Comparison of ENCODE assay signal across 28 cellular contexts in the genomic region with DNA sequence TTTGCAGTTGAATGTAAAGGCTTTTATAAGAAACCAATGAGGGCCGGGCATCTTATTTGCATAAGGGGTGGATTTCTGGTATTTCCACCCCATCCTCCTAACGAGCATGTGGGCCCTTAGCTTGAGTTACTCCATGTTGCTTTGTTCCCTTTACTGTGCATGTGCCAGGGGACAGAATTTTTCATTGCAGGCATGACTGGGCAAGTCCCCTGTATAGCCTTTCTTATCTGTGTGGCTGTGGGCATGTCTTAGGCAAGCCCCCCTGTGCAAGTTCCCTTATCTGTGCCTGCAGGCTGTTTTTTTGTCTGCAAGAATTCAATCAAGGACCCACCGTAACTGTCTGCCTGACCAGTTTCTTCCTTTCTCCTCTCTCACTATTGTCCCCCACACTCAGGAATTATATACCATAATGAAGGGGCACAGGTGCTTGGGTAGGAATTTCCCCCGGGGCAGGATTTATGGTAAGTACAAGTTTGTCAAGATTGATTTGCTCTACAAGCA.
A peak's percentile ranks its signal among the peaks of the same experiment; 100 is the strongest.
DNase-seq lines count a peak whose midpoint lies in the region; ATAC-seq and TF ChIP-seq lines count a peak whose summit lies in the region.
"Had no signal": no experiment of that assay in that cellular context is flagged by ENCODE, and none has a peak within 500 bp of the region (broad histone marks: within the 10 kb centered on the region; RNA-seq: fewer than 3 reads in every experiment).

No MANE protein-coding gene starts in this region.

- no peaks in the 10 kb centered on the region for H3K36me3 ChIP-seq in SU-DHL-6 (ENCODE audit: low read length)
- H3K36me3 ChIP-seq in gastroesophageal sphincter = no peaks in the 10 kb centered on the region
- H3K36me3 ChIP-seq: prostate gland, suprapubic skin, uterus had no signal

- TF ChIP-seq CTCF in SU-DHL-6 (IDR thresholded peaks at IDR 0.05; ENCODE audit: insufficient read depth, low read length, poor library complexity, severe bottlenecking) (no peak), gastroesophageal sphincter (IDR thresholded peaks at IDR 0.05) (no peak)
- no peak for TF ChIP-seq CTCF in activated CD8-positive, alpha-beta T cell treated with anti-CD3 and anti-CD28 coated beads for 36 hours (IDR thresholded peaks at IDR 0.05)

- peak; percentile 3 for DNase-seq in SIG-M5 treated with dmso at 0.1 percent for 504 hours (lab: John Stamatoyannopoulos, UW; ENCODE audit: unreplicated experiment)
- no peak for DNase-seq in SIG-M5 (lab: John Stamatoyannopoulos, UW)
- DNase-seq in erythroblast (lab: John Stamatoyannopoulos, UW) = peak; percentile 70 to 88
- DNase-seq in left ventricle myocardium superior = no peak
- DNase-seq in activated CD8-positive, alpha-beta T cell treated with anti-CD3 and anti-CD28 coated beads for 36 hours = no peak
- DNase-seq: activated CD4-positive, alpha-beta memory T cell treated with anti-CD3 and anti-CD28 coated beads, Interleukin-2, amount 10 ng/mL, durations not matched to agents 7 days and 5 days; activated CD4-positive, alpha-beta T cell treated with anti-CD3 and anti-CD28 coated beads for 1 hour; amygdala; CD4-positive, CD25-positive, alpha-beta regulatory T cell; EL; IMR-90; NCI-H1417; NCI-H2029 treated with DMSO at 0.1 percent for 48 hours; NCI-H345; NCI-H774; PC-3; Right ventricle myocardium superior; stimulated activated naive B cell treated with anti-CD40 and anti-IgM and Interleukin-4, amounts not matched to agents 10 μg/mL and 1 μg/mL and 100 μg/mL, for 72 hours; uterus had no signal

- H3K4me1 Mint-ChIP-seq in activated CD8-positive, alpha-beta T cell treated with anti-CD3 and anti-CD28 coated beads for 36 hours (ENCODE audit: low read depth) = no peaks in the 10 kb centered on the region
- H3K4me1 Mint-ChIP-seq: activated CD4-positive, alpha-beta memory T cell treated with anti-CD3 and anti-CD28 coated beads, Interleukin-2, amount 10 ng/mL, durations not matched to agents 7 days and 5 days; activated naive CD4-positive, alpha-beta T cell treated with anti-CD3 and anti-CD28 coated beads, Interleukin-2, amount 50 U/mL, for 24 hours; activated T-helper 17 cell treated with anti-CD3 and anti-CD28 coated beads, Interleukin-2, amount 50 U/mL, for 72 hours; CD4-positive, CD25-positive, alpha-beta regulatory T cell; stimulated activated naive B cell treated with anti-CD40 and anti-IgM and Interleukin-4, amounts not matched to agents 10 μg/mL and 1 μg/mL and 100 μg/mL, for 72 hours had no signal

- H3K4me1 ChIP-seq in gastroesophageal sphincter = no peaks in the 10 kb centered on the region
- H3K4me1 ChIP-seq: prostate gland, uterus had no signal

- WGBS in gastroesophageal sphincter (ENCODE audit: low coverage in 1 of 2), 2 donors = 67 to 80% methylated on average over 3 to 4 of the region's 4 CpGs

- intact Hi-C loops in left ventricle myocardium superior (cut with micrococcal nuclease) = no loop called here
- intact Hi-C loops in activated CD8-positive, alpha-beta T cell treated with anti-CD3 and anti-CD28 coated beads for 36 hours (cut with micrococcal nuclease) = no loop called here

- H3K9me2 ChIP-seq in SU-DHL-6 (replicated peaks; ENCODE audit: insufficient read depth, low read length) = no peaks in the 10 kb centered on the region

- no peaks in the 10 kb centered on the region for H3K36me3 Mint-ChIP-seq in activated CD8-positive, alpha-beta T cell treated with anti-CD3 and anti-CD28 coated beads for 36 hours (ENCODE audit: low read depth)
- H3K36me3 Mint-ChIP-seq: activated naive CD4-positive, alpha-beta T cell treated with anti-CD3 and anti-CD28 coated beads, Interleukin-2, amount 50 U/mL, for 24 hours; CD4-positive, CD25-positive, alpha-beta regulatory T cell; stimulated activated naive B cell treated with anti-CD40 and anti-IgM and Interleukin-4, amounts not matched to agents 10 μg/mL and 1 μg/mL and 100 μg/mL, for 72 hours had no signal

- no peaks in the 10 kb centered on the region for H4K20me1 ChIP-seq in SU-DHL-6 (ENCODE audit: low read depth, low read length)

- no peaks in the 10 kb centered on the region for H3K79me2 ChIP-seq in SU-DHL-6 (ENCODE audit: insufficient read depth, low read length)

- no peak overlapping the region for H3K9ac ChIP-seq in SU-DHL-6 (ENCODE audit: low read length)

- TF ChIP-seq POLR2A in erythroblast (IDR thresholded peaks at IDR 0.05; ENCODE audit: low read length) (no peak), gastroesophageal sphincter (IDR thresholded peaks at IDR 0.05) (no peak)

- POLR2A ChIA-PET in activated CD8-positive, alpha-beta T cell treated with anti-CD3 and anti-CD28 coated beads for 36 hours (lab: Charles Lee) = interaction anchor here (0.7 kb wide), 1 partner anchor 16 kb away, joined by 3 read pairs; no protein-coding TSS in a partner anchor

- CTCF ChIA-PET in activated CD8-positive, alpha-beta T cell treated with anti-CD3 and anti-CD28 coated beads for 36 hours (lab: Charles Lee) = no interaction called here

- H3K27ac Mint-ChIP-seq in activated CD8-positive, alpha-beta T cell treated with anti-CD3 and anti-CD28 coated beads for 36 hours = no peak overlapping the region
- H3K27ac Mint-ChIP-seq: activated CD4-positive, alpha-beta memory T cell treated with anti-CD3 and anti-CD28 coated beads, Interleukin-2, amount 10 ng/mL, durations not matched to agents 7 days and 5 days; activated naive CD4-positive, alpha-beta T cell treated with anti-CD3 and anti-CD28 coated beads, Interleukin-2, amount 50 U/mL, for 24 hours; activated T-helper 17 cell treated with anti-CD3 and anti-CD28 coated beads, Interleukin-2, amount 50 U/mL, for 72 hours; CD4-positive, CD25-positive, alpha-beta regulatory T cell; stimulated activated naive B cell treated with anti-CD40 and anti-IgM and Interleukin-4, amounts not matched to agents 10 μg/mL and 1 μg/mL and 100 μg/mL, for 72 hours had no signal

- no peak overlapping the region for H3K27ac ChIP-seq in SU-DHL-6 (ENCODE audit: low read depth, low read length)
- H3K27ac ChIP-seq in gastroesophageal sphincter = no peak overlapping the region
- H3K27ac ChIP-seq: epithelial cell of prostate, prostate gland, suprapubic skin, uterus had no signal

- H3F3A ChIP-seq in SU-DHL-6 (ENCODE audit: insufficient read depth) = no peaks in the 10 kb centered on the region

- no peak overlapping the region for H3K4me3 Mint-ChIP-seq in activated CD8-positive, alpha-beta T cell treated with anti-CD3 and anti-CD28 coated beads for 36 hours
- H3K4me3 Mint-ChIP-seq: activated CD4-positive, alpha-beta memory T cell treated with anti-CD3 and anti-CD28 coated beads, Interleukin-2, amount 10 ng/mL, durations not matched to agents 7 days and 5 days; activated naive CD4-positive, alpha-beta T cell treated with anti-CD3 and anti-CD28 coated beads, Interleukin-2, amount 50 U/mL, for 24 hours; activated T-helper 17 cell treated with anti-CD3 and anti-CD28 coated beads, Interleukin-2, amount 50 U/mL, for 72 hours; CD4-positive, CD25-positive, alpha-beta regulatory T cell; stimulated activated naive B cell treated with anti-CD40 and anti-IgM and Interleukin-4, amounts not matched to agents 10 μg/mL and 1 μg/mL and 100 μg/mL, for 72 hours had no signal

- TF ChIP-seq EP300 in gastroesophageal sphincter (IDR thresholded peaks at IDR 0.05) = no peak

- no peaks in the 10 kb centered on the region for H3K9me3 Mint-ChIP-seq in activated CD8-positive, alpha-beta T cell treated with anti-CD3 and anti-CD28 coated beads for 36 hours
- H3K9me3 Mint-ChIP-seq: activated naive CD4-positive, alpha-beta T cell treated with anti-CD3 and anti-CD28 coated beads, Interleukin-2, amount 50 U/mL, for 24 hours; activated T-helper 17 cell treated with anti-CD3 and anti-CD28 coated beads, Interleukin-2, amount 50 U/mL, for 72 hours had no signal

- H3K27me3 ChIP-seq in SU-DHL-6 (ENCODE audit: low read length) = no peaks in the 10 kb centered on the region
- H3K27me3 ChIP-seq in gastroesophageal sphincter = no peaks in the 10 kb centered on the region
- H3K27me3 ChIP-seq: suprapubic skin, uterus had no signal

- peak overlapping the region; percentile 30 for H2AFZ ChIP-seq in SU-DHL-6 (ENCODE audit: low read depth, low read length, severe bottlenecking)

- H3K4me3 ChIP-seq in SU-DHL-6 (ENCODE audit: insufficient read depth, low read length, poor library complexity, severe bottlenecking) (no peak overlapping the region), gastroesophageal sphincter (no peak overlapping the region)
- H3K4me3 ChIP-seq: prostate gland, suprapubic skin, uterus had no signal

- H3K9me3 ChIP-seq in SU-DHL-6 (ENCODE audit: insufficient read depth, low read length) = no peaks in the 10 kb centered on the region
- no peaks in the 10 kb centered on the region for H3K9me3 ChIP-seq in gastroesophageal sphincter
- H3K9me3 ChIP-seq: prostate gland, suprapubic skin, uterus had no signal

- no peak overlapping the region for H3K4me2 ChIP-seq in SU-DHL-6 (ENCODE audit: low read depth, low read length, poor library complexity, severe bottlenecking)

- no peak for ATAC-seq in GM19463 (IDR thresholded peaks at IDR 0.05; ENCODE audit: unreplicated experiment)
- no peak for ATAC-seq in gastroesophageal sphincter
- ATAC-seq in left ventricle myocardium superior = no peak
- ATAC-seq in activated CD8-positive, alpha-beta T cell treated with anti-CD3 and anti-CD28 coated beads for 36 hours = no peak
- ATAC-seq: activated T-helper 17 cell treated with anti-CD3 and anti-CD28 coated beads, Interleukin-2, amount 50 U/mL, for 72 hours; PC-3; sciatic nerve; stimulated activated naive B cell treated with anti-CD40 and anti-IgM and Interleukin-4, amounts not matched to agents 10 μg/mL and 1 μg/mL and 100 μg/mL, for 72 hours had no signal

- no peaks in the 10 kb centered on the region for H3K27me3 Mint-ChIP-seq in activated CD8-positive, alpha-beta T cell treated with anti-CD3 and anti-CD28 coated beads for 36 hours
- H3K27me3 Mint-ChIP-seq: activated CD4-positive, alpha-beta memory T cell treated with anti-CD3 and anti-CD28 coated beads, Interleukin-2, amount 10 ng/mL, durations not matched to agents 7 days and 5 days; activated T-helper 17 cell treated with anti-CD3 and anti-CD28 coated beads, Interleukin-2, amount 50 U/mL, for 72 hours; stimulated activated naive B cell treated with anti-CD40 and anti-IgM and Interleukin-4, amounts not matched to agents 10 μg/mL and 1 μg/mL and 100 μg/mL, for 72 hours had no signal

Comparison
In these comparisons a context has a peak if more than half of its experiments do, and no peak if none do; other contexts are left out.
1. DNase-seq: peak in SIG-M5 treated with dmso at 0.1 percent for 504 hours (single experiment) and erythroblast (2 of 2); none in SIG-M5 (single experiment), left ventricle myocardium superior (single experiment) and activated CD8-positive, alpha-beta T cell treated with anti-CD3 and anti-CD28 coated beads for 36 hours (single experiment).